Comparison of ENCODE assay signal across 10 cellular contexts in genomic region chr11:76787911-76788596, GRCh38. TPM values are rescaled to one million over a fixed set of nuclear protein-coding genes. Genes with fewer than 3 reads are reported as not detected.
DNase-seq lines count a peak whose midpoint lies in the region; ATAC-seq and TF ChIP-seq lines count a peak whose summit lies in the region.
"Had no signal": no experiment of that assay in that cellular context is flagged by ENCODE, and none has a peak within 500 bp of the region (broad histone marks: within the 10 kb centered on the region; RNA-seq: fewer than 3 reads in every experiment).

No MANE protein-coding gene starts in this region.

- H2BK12ac ChIP-seq in mesenchymal stem cell (ENCODE audit: low read length in 2 of 2), result peak overlapping the region in 1 of 2 experiments; percentile 40

- no peak overlapping the region for H2AFZ ChIP-seq in mesenchymal stem cell (ENCODE audit: low read depth, low read length)

- H4K91ac ChIP-seq in mesenchymal stem cell (ENCODE audit: low read length), result peak overlapping the region; percentile 32

- H4K8ac ChIP-seq in mesenchymal stem cell (ENCODE audit: low read length), result no peak overlapping the region

- H3K27me3 ChIP-seq in duodenal mucosa (ENCODE audit: control insufficient read depth in 1 of 2, insufficient read depth in 2 of 2, low read length in 2 of 2) (no peaks in the 10 kb centered on the region), mesenchymal stem cell (ENCODE audit: control insufficient read depth in 1 of 2, insufficient read depth in 1 of 2, low read length in 2 of 2) (no peaks in the 10 kb centered on the region), vagina (no peaks in the 10 kb centered on the region)

- no peak overlapping the region for H3K4me2 ChIP-seq in mesenchymal stem cell (ENCODE audit: low read length, poor library complexity, severe bottlenecking)

- H3K27ac ChIP-seq in duodenal mucosa (ENCODE audit: low read depth, low read length) (peak overlapping the region; percentile 16), mesenchymal stem cell (ENCODE audit: low read length, poor library complexity, severe bottlenecking) (no peak overlapping the region), vagina (peak overlapping the region; percentile 96)
- H3K27ac ChIP-seq: neutrophil had no signal

- DNase-seq in activated effector memory CD4-positive, alpha-beta T cell treated with anti-CD3 and anti-CD28 coated beads, Interleukin-2, amount 50 U/mL, for 16 hours, result peak; percentile 50
- no peak for DNase-seq in activated effector memory CD4-positive, alpha-beta T cell treated with Interleukin-2 at 50 U/mL for 16 hours
- peak; percentile 75 for DNase-seq in mesenchymal stem cell
- DNase-seq in vagina (ENCODE audit: extremely low spot score in 2 of 2), result no peak
- DNase-seq in C1 segment of cervical spinal cord (lab: John Stamatoyannopoulos, UW), result no peak
- DNase-seq: NCI-H524 had no signal

- intact Hi-C loops in vagina (cut with DNase I), result no loop called here

- H2AK5ac ChIP-seq in mesenchymal stem cell (ENCODE audit: low read length, severe bottlenecking), result no peak overlapping the region

- H3K9me3 ChIP-seq in duodenal mucosa (ENCODE audit: control insufficient read depth in 1 of 2, low read length in 2 of 2) (no peaks in the 10 kb centered on the region), mesenchymal stem cell (ENCODE audit: control insufficient read depth, low read length) (no peaks in the 10 kb centered on the region), vagina (no peaks in the 10 kb centered on the region)
- H3K9me3 ChIP-seq: neutrophil had no signal

- TF ChIP-seq POLR2A in vagina (IDR thresholded peaks at IDR 0.05), result no peak

- H3K4me3 ChIP-seq in duodenal mucosa (ENCODE audit: low read depth in 1 of 2, low read length in 2 of 2) (no peak overlapping the region), mesenchymal stem cell (ENCODE audit: insufficient read depth in 1 of 2, low read depth in 1 of 2, low read length in 2 of 2) (no peak overlapping the region), vagina (peak overlapping the region; percentile 84 to 94)

- H3K79me1 ChIP-seq in mesenchymal stem cell (replicated peaks; ENCODE audit: low read length, poor library complexity, severe bottlenecking), result peaks cover 10% of the 10 kb centered on the region

- ATAC-seq in GM18520 (IDR thresholded peaks at IDR 0.05; ENCODE audit: unreplicated experiment) (no peak), GM21825 (IDR thresholded peaks at IDR 0.05; ENCODE audit: unreplicated experiment) (no peak)

- 76% methylated on average over 11 of the region's 12 CpGs for WGBS in mesenchymal stem cell

- no peak overlapping the region for H2BK120ac ChIP-seq in mesenchymal stem cell (ENCODE audit: low read depth, low read length)

- H2BK5ac ChIP-seq in mesenchymal stem cell (ENCODE audit: low read depth, low read length, poor library complexity, severe bottlenecking), result no peak overlapping the region

- peak overlapping the region in 1 of 2 experiments; percentile 35 for H3K4ac ChIP-seq in mesenchymal stem cell (ENCODE audit: low read depth in 1 of 2, low read length in 2 of 2)

- no peak for TF ChIP-seq CTCF in vagina (IDR thresholded peaks at IDR 0.05)

- no peak overlapping the region for H2BK15ac ChIP-seq in mesenchymal stem cell (ENCODE audit: low read depth, poor library complexity, severe bottlenecking)

- no peak overlapping the region for H3K23ac ChIP-seq in mesenchymal stem cell (ENCODE audit: low read length in 2 of 2)

- H3K18ac ChIP-seq in mesenchymal stem cell (ENCODE audit: low read depth in 1 of 2, low read length in 2 of 2), result no peak overlapping the region

- H3K14ac ChIP-seq in mesenchymal stem cell (ENCODE audit: low read length in 2 of 2), result no peak overlapping the region

- H3K36me3 ChIP-seq in duodenal mucosa (ENCODE audit: control insufficient read depth in 1 of 2, insufficient read depth in 2 of 2, low read length in 2 of 2), result no peaks in the 10 kb centered on the region
- peaks cover 6 to 28% of the 10 kb centered on the region in 2 experiments for H3K36me3 ChIP-seq in mesenchymal stem cell (ENCODE audit: control insufficient read depth in 1 of 2, insufficient read depth in 2 of 2, low read depth in 1 of 2, low read length in 2 of 2)
- no peaks in the 10 kb centered on the region for H3K36me3 ChIP-seq in vagina
- H3K36me3 ChIP-seq: neutrophil had no signal

- H3K4me1 ChIP-seq in duodenal mucosa (ENCODE audit: control insufficient read depth in 1 of 2, insufficient read depth in 2 of 2, low read length in 2 of 2) (peaks cover 63 to 64% of the 10 kb centered on the region in 2 donors), mesenchymal stem cell (ENCODE audit: control insufficient read depth, insufficient read depth, low read depth, low read length) (peaks cover 44% of the 10 kb centered on the region), vagina (peaks cover 92% of the 10 kb centered on the region)

- peak overlapping the region; percentile 35 to 54 for H3K9ac ChIP-seq in duodenal mucosa (ENCODE audit: low read depth in 1 of 2, low read length in 2 of 2)
- H3K9ac ChIP-seq in mesenchymal stem cell (ENCODE audit: low read length), result peak overlapping the region; percentile 0

RNA-seq across cellular contexts. Expression of gene TSKU, which starts 4.9 kb away (rescaled TPM):
- polyA plus RNA-seq in mesenchymal stem cell (2013, experiment 1 of 2), result 47.5 TPM
- polyA plus RNA-seq in mesenchymal stem cell (2013, experiment 2 of 2), result 48.4 TPM
- total RNA-seq in vagina, result 144 TPM

Comparison
In these comparisons a context has a peak if more than half of its experiments do, and no peak if none do; other contexts are left out.
1. DNase-seq: peak in activated effector memory CD4-positive, alpha-beta T cell treated with anti-CD3 and anti-CD28 coated beads, Interleukin-2, amount 50 U/mL, for 16 hours (single experiment) and mesenchymal stem cell (single experiment); none in activated effector memory CD4-positive, alpha-beta T cell treated with Interleukin-2 at 50 U/mL for 16 hours (single experiment), vagina (0 of 2) and C1 segment of cervical spinal cord (0 of 14).
2. H3K4me3 ChIP-seq: peak in vagina (2 of 2); none in duodenal mucosa (0 of 2) and mesenchymal stem cell (0 of 2).